ENCODE assay signal across 23 cellular contexts in the genomic region with DNA sequence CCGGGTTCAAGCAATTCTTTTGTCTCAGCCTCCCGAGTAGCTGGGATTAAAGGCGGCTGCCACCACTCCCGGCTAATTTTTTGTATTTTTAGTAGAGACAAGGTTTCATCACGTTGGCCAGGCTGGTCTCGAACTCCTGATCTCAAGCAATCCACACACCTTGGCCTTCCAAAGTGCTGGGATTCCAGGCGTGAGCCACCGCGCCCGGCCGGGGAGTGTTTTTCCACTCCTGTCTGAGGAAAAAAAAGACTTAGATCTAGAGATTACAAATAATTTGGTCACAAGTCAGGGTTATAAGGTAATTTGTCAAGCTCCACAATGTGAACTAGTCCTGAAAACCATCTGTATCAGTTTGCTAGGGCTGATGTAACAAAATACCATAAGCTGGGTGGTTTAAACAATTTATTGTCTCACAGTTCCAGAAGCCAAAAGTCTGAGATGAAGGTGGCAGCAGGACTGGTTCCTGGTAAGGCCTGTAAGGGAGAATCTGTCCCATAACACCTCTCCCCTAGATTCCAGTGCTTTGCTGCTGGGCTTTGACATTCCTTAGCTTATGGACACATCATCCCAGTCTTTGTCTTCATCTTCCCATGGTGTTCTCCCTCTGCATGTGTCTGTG. TPM values are rescaled to one million over a fixed set of nuclear protein-coding genes. Genes with fewer than 3 reads are reported as not detected.
DNase-seq lines count a peak whose midpoint lies in the region; ATAC-seq and TF ChIP-seq lines count a peak whose summit lies in the region.
"Had no signal": no experiment of that assay in that cellular context is flagged by ENCODE, and none has a peak within 500 bp of the region (broad histone marks: within the 10 kb centered on the region; RNA-seq: fewer than 3 reads in every experiment).

No MANE protein-coding gene starts in this region.

- H3K4me1 ChIP-seq in mammary epithelial cell (ENCODE audit: insufficient read depth, low read length) (peaks cover 7% of the 10 kb centered on the region), tibial artery (peaks cover 0 to 43% (median 24%) of the 10 kb centered on the region in 4 donors)
- H3K4me1 ChIP-seq: colonic mucosa had no signal

- no peak overlapping the region for H3K4me2 ChIP-seq in mammary epithelial cell (ENCODE audit: insufficient read depth, low read depth, low read length)

- H3K4me3 Mint-ChIP-seq in MCF 10A (ENCODE audit: unreplicated experiment), result no peak overlapping the region
- H3K4me3 Mint-ChIP-seq: activated CD4-positive, alpha-beta memory T cell treated with anti-CD3 and anti-CD28 coated beads for 36 hours; activated naive CD4-positive, alpha-beta T cell treated with anti-CD3 and anti-CD28 coated beads, Interleukin-2, amount 10 ng/mL, durations not matched to agents 7 days and 5 days; CD4-positive, CD25-positive, alpha-beta regulatory T cell; mesothelial cell of epicardium; T-helper 2 cell treated with Interferon-gamma antibody and Interleukin-4, amounts not matched to agents 5 μg/mL and 100 μg/mL, for 36 hours had no signal

- dilution Hi-C loops in mammary epithelial cell (cut with HindIII; ENCODE audit: low sequenced_read_pairs), result no loop called here

- ATAC-seq in GM21717 (IDR thresholded peaks at IDR 0.05; ENCODE audit: unreplicated experiment) (no peak), HG03521 (IDR thresholded peaks at IDR 0.05; ENCODE audit: unreplicated experiment) (no peak)

- H3K36me3 ChIP-seq in mammary epithelial cell (ENCODE audit: insufficient read depth, low read length), result no peaks in the 10 kb centered on the region
- H3K36me3 ChIP-seq in tibial artery, result no peaks in the 10 kb centered on the region
- H3K36me3 ChIP-seq: colonic mucosa, upper lobe of left lung had no signal

- POLR2A ChIA-PET in MCF 10A (lab: Yijun Ruan, JAX), result interaction anchor here (1.0 to 2.0 kb wide), 2 partner anchors 14 to 16 kb away, joined by 3 to 6 read pairs; no protein-coding TSS in a partner anchor
- POLR2A ChIA-PET in RWPE1 (lab: Yijun Ruan, JAX; ENCODE audit: low non-redundant PET), result no interaction called here

- H3K79me2 ChIP-seq in mammary epithelial cell (ENCODE audit: insufficient read depth, low read length), result no peaks in the 10 kb centered on the region

- H3K27ac ChIP-seq in mammary epithelial cell (ENCODE audit: insufficient read depth, low read depth, low read length), result no peak overlapping the region
- H3K27ac ChIP-seq in RWPE1, result peak overlapping the region; percentile 53
- H3K27ac ChIP-seq in tibial artery, result peak overlapping the region; percentile 62 to 75
- H3K27ac ChIP-seq: upper lobe of left lung had no signal

- CTCF ChIA-PET in MCF 10A (lab: Yijun Ruan, JAX) (interaction anchor here (1.9 kb wide), 1 partner anchor 30 kb away, joined by 5 read pairs; no protein-coding TSS in a partner anchor), mammary epithelial cell (lab: Charles Lee; ENCODE audit: low non-redundant PET) (no interaction called here), RWPE1 (lab: Yijun Ruan, JAX) (interaction anchor here (0.6 to 0.7 kb wide), 2 partner anchors 26 to 336 kb away, joined by 3 read pairs; no protein-coding TSS in a partner anchor)

- TF ChIP-seq CTCF in MCF 10A (IDR thresholded peaks at IDR 0.05; ENCODE audit: unreplicated experiment) (no peak), mammary epithelial cell (conservative IDR thresholded peaks at IDR 0.05 in 1 of 2, IDR thresholded peaks at IDR 0.05 in 1 of 2; ENCODE audit: extremely low read depth in 1 of 2, insufficient read depth in 1 of 2, low read depth in 1 of 2, low read length in 2 of 2) (no peak), RWPE1 (conservative IDR thresholded peaks at IDR 0.05; ENCODE audit: low read depth) (no peak), tibial artery (IDR thresholded peaks at IDR 0.05) (no peak)

- no peak overlapping the region for H3K9ac ChIP-seq in mammary epithelial cell (ENCODE audit: insufficient read depth, low read length)

- WGBS in mammary epithelial cell (ENCODE audit: low coverage, missing lambda C conversion rate), result 85% methylated on average over 9 of the region's 11 CpGs

- peak overlapping the region; percentile 17 for H3K27ac Mint-ChIP-seq in MCF 10A (ENCODE audit: low read depth, unreplicated experiment)
- H3K27ac Mint-ChIP-seq: activated CD4-positive, alpha-beta memory T cell treated with anti-CD3 and anti-CD28 coated beads for 36 hours; activated naive CD4-positive, alpha-beta T cell treated with anti-CD3 and anti-CD28 coated beads, Interleukin-2, amount 10 ng/mL, durations not matched to agents 7 days and 5 days; CD4-positive, CD25-positive, alpha-beta regulatory T cell; T-helper 2 cell treated with Interferon-gamma antibody and Interleukin-4, amounts not matched to agents 5 μg/mL and 100 μg/mL, for 36 hours had no signal

- intact Hi-C loops in MCF 10A (cut with micrococcal nuclease) (no loop called here), mammary epithelial cell (cut with micrococcal nuclease) (no loop called here), tibial artery (cut with DNase I; ENCODE audit: low total_unique reads) (no loop called here)

- no peaks in the 10 kb centered on the region for H3K36me3 Mint-ChIP-seq in MCF 10A (ENCODE audit: insufficient read depth, unreplicated experiment)
- H3K36me3 Mint-ChIP-seq: activated CD4-positive, alpha-beta memory T cell treated with anti-CD3 and anti-CD28 coated beads for 36 hours; activated naive CD4-positive, alpha-beta T cell treated with anti-CD3 and anti-CD28 coated beads, Interleukin-2, amount 10 ng/mL, durations not matched to agents 7 days and 5 days; CD4-positive, CD25-positive, alpha-beta regulatory T cell; mesothelial cell of epicardium had no signal

- no peaks in the 10 kb centered on the region for H4K20me1 ChIP-seq in mammary epithelial cell (ENCODE audit: insufficient read depth, low read length)

- H3K4me3 ChIP-seq in mammary epithelial cell (replicated peaks in 1 of 3; ENCODE audit: insufficient read depth in 1 of 3, low read depth in 2 of 3, low read length in 3 of 3), result no peak overlapping the region
- H3K4me3 ChIP-seq in tibial artery, result no peak overlapping the region
- H3K4me3 ChIP-seq: colonic mucosa, upper lobe of left lung had no signal

- BruUV-seq in MCF 10A (replicated peaks; lab: Mats Ljungman, UMichigan) (no TSS peak), mammary epithelial cell (replicated peaks; lab: Mats Ljungman, UMichigan) (no TSS peak)

- H3K9me3 ChIP-seq in mammary epithelial cell (replicated peaks; ENCODE audit: insufficient read depth, low read length) (no peaks in the 10 kb centered on the region), tibial artery (no peaks in the 10 kb centered on the region)
- H3K9me3 ChIP-seq: colonic mucosa, upper lobe of left lung had no signal

- no peaks in the 10 kb centered on the region for H3K27me3 ChIP-seq in mammary epithelial cell (ENCODE audit: insufficient read depth, low read length)
- no peaks in the 10 kb centered on the region for H3K27me3 ChIP-seq in tibial artery
- H3K27me3 ChIP-seq: colonic mucosa, upper lobe of left lung had no signal

- in situ Hi-C loops in mammary epithelial cell (cut with MboI; ENCODE audit: low sequenced_read_pairs in 2 of 2), result no loop called here

- no peaks in the 10 kb centered on the region for H3K9me3 Mint-ChIP-seq in MCF 10A (ENCODE audit: unreplicated experiment)
- H3K9me3 Mint-ChIP-seq: activated CD4-positive, alpha-beta memory T cell treated with anti-CD3 and anti-CD28 coated beads for 36 hours; activated naive CD4-positive, alpha-beta T cell treated with anti-CD3 and anti-CD28 coated beads, Interleukin-2, amount 10 ng/mL, durations not matched to agents 7 days and 5 days; CD4-positive, CD25-positive, alpha-beta regulatory T cell; HFFc6; mesothelial cell of epicardium; T-helper 2 cell treated with Interferon-gamma antibody and Interleukin-4, amounts not matched to agents 5 μg/mL and 100 μg/mL, for 36 hours had no signal

- H3K27me3 Mint-ChIP-seq in MCF 10A (ENCODE audit: insufficient read depth, unreplicated experiment), result no peaks in the 10 kb centered on the region

- H2AFZ ChIP-seq in mammary epithelial cell (ENCODE audit: low read depth, low read length), result no peak overlapping the region

- DNase-seq in MCF 10A (ENCODE audit: unreplicated experiment), result no peak
- no peak for DNase-seq in mammary epithelial cell
- no peak for DNase-seq in RWPE1 (ENCODE audit: low spot score)
- peak; percentile 77 for DNase-seq in islet precursor cell
- no peak for DNase-seq in tibial artery
- DNase-seq in activated gamma-delta T cell treated with Interleukin-2 at 50 U/mL for 16 hours, result no peak
- DNase-seq: 8988T; activated CD4-positive, alpha-beta T cell treated with anti-CD3 and anti-CD28 coated beads for 1 hour; activated naive CD4-positive, alpha-beta T cell treated with anti-CD3 and anti-CD28 coated beads, Interleukin-2, amount 10 ng/mL, durations not matched to agents 7 days and 5 days; CD4-positive, CD25-positive, alpha-beta regulatory T cell; colonic mucosa; DND-41; effector memory CD4-positive, alpha-beta T cell; GOT3; NCI-H1092; NCI-H1694 had no signal

- H3K4me1 Mint-ChIP-seq in MCF 10A (ENCODE audit: insufficient read depth, unreplicated experiment), result peaks cover 5% of the 10 kb centered on the region
- H3K4me1 Mint-ChIP-seq: activated naive CD4-positive, alpha-beta T cell treated with anti-CD3 and anti-CD28 coated beads, Interleukin-2, amount 10 ng/mL, durations not matched to agents 7 days and 5 days; CD4-positive, CD25-positive, alpha-beta regulatory T cell had no signal

RNA-seq across cellular contexts. Expression of gene SP3, which starts 40.7 kb away (rescaled TPM):
- total RNA-seq in MCF 10A (2022), result 62.1 and 73.8 TPM in 2 replicates
- total RNA-seq in mammary epithelial cell, result 10 to 100 TPM; 64.1 to 79.5 TPM
- polyA plus RNA-seq in mammary epithelial cell, result 28.5 TPM
- 87.4 TPM for polyA minus RNA-seq in mammary epithelial cell
